ENCODE assay signal across 19 cellular contexts in genomic region chr7:50648570-50649169, GRCh38.
DNase-seq lines count a peak whose midpoint lies in the region; ATAC-seq, FAIRE-seq and TF ChIP-seq lines count a peak whose summit lies in the region.
"Had no signal": no experiment of that assay in that cellular context is flagged by ENCODE, and none has a peak within 500 bp of the region (broad histone marks: within the 10 kb centered on the region; RNA-seq: fewer than 3 reads in every experiment).

No MANE protein-coding gene starts in this region.

- no TSS peak for BruUV-seq in HepG2 (replicated peaks; lab: Mats Ljungman, UMichigan)

- no peak overlapping the region for H3K27ac ChIP-seq in HepG2 (ENCODE audit: extremely low read length, insufficient read depth, low read length)
- no peak overlapping the region for H3K27ac ChIP-seq in right lobe of liver
- H3K27ac ChIP-seq in vagina: no peak overlapping the region
- no peak overlapping the region for H3K27ac ChIP-seq in neuronal stem cell (replicated peaks; ENCODE audit: low read length)
- H3K27ac ChIP-seq: A549 had no signal

- H3K9me3 Mint-ChIP-seq in WTC11: no peaks in the 10 kb centered on the region
- H3K9me3 Mint-ChIP-seq: CD4-positive, alpha-beta T cell had no signal

- TF ChIP-seq CTCF in HepG2 (CRISPR knock-in tag; IDR thresholded peaks at IDR 0.05) (no peak), right lobe of liver (IDR thresholded peaks at IDR 0.05) (no peak), WTC11 (IDR thresholded peaks at IDR 0.05) (no peak), vagina (IDR thresholded peaks at IDR 0.05) (no peak)

- TF ChIP-seq EP300 in HepG2 (IDR thresholded peaks at IDR 0.05; ENCODE audit: low read depth in 2 of 2, low read length in 2 of 2) (no peak), HepG2 (CRISPR knock-in tag; IDR thresholded peaks at IDR 0.05; ENCODE audit: borderline replicate concordance) (no peak)

- no peaks in the 10 kb centered on the region for H3K9me3 ChIP-seq in HepG2 (ENCODE audit: low read length)
- no peaks in the 10 kb centered on the region for H3K9me3 ChIP-seq in right lobe of liver
- no peaks in the 10 kb centered on the region for H3K9me3 ChIP-seq in vagina
- peaks cover 2 to 3% of the 10 kb centered on the region in 2 donors for H3K9me3 ChIP-seq in neuronal stem cell (replicated peaks in 1 of 2; ENCODE audit: control insufficient read depth in 2 of 2, insufficient read depth in 1 of 2, low read depth in 1 of 2, low read length in 2 of 2)
- H3K9me3 ChIP-seq: A549 had no signal

- in situ Hi-C loops in HepG2 (cut with HindIII; ENCODE audit: extremely low pct_ligation_motif_present, low pct_unique_long_range_greater_than_20kb): no loop called here

- ATAC-seq in HepG2 (peak; percentile 64), right lobe of liver (no peak), WTC11 (no peak), left lobe of liver (no peak), GM18867 (IDR thresholded peaks at IDR 0.05; ENCODE audit: unreplicated experiment) (no peak), GM21515 (IDR thresholded peaks at IDR 0.05; ENCODE audit: unreplicated experiment) (no peak)
- ATAC-seq: A549, SK-N-SH treated with all-trans-retinoic acid at 6 μM for 48 hours had no signal

- 0 out of 2 replicates have a peak, but pooled peaks cover 4% of the 10 kb centered on the region for H3K4me1 Mint-ChIP-seq in WTC11

- H3K18ac ChIP-seq in neuronal stem cell (ENCODE audit: low read length): no peak overlapping the region

- no peak overlapping the region for H2BK12ac ChIP-seq in neuronal stem cell (ENCODE audit: low read length)

- peak overlapping the region; percentile 26; the same call in 1 of the 2 replicates for H3K27ac Mint-ChIP-seq in WTC11
- H3K27ac Mint-ChIP-seq: CD4-positive, alpha-beta T cell had no signal

- H3K14ac ChIP-seq in neuronal stem cell (ENCODE audit: low read length): no peak overlapping the region

- 0 out of 2 replicates have a peak overlapping the region, but pooled peaks have one; percentile 1 for H3K4me2 ChIP-seq in HepG2 (ENCODE audit: low read depth, low read length)
- H3K4me2 ChIP-seq in neuronal stem cell (ENCODE audit: insufficient read depth, low read length, poor library complexity, severe bottlenecking): no peak overlapping the region
- H3K4me2 ChIP-seq: A549 had no signal

- H4K91ac ChIP-seq in neuronal stem cell (ENCODE audit: low read depth, low read length, poor library complexity): no peak overlapping the region

- no peak overlapping the region for H3K23ac ChIP-seq in neuronal stem cell (ENCODE audit: low read depth, low read length, poor library complexity)

- H2BK15ac ChIP-seq in neuronal stem cell (ENCODE audit: low read length): no peak overlapping the region

- no peak overlapping the region for H3K4me3 Mint-ChIP-seq in WTC11
- H3K4me3 Mint-ChIP-seq: CD4-positive, alpha-beta T cell had no signal

- H3K36me3 Mint-ChIP-seq in WTC11: peaks cover 14% of the 10 kb centered on the region

- H3K9ac ChIP-seq in HepG2 (ENCODE audit: insufficient read depth, low read depth, low read length): no peak overlapping the region
- H3K9ac ChIP-seq in neuronal stem cell (ENCODE audit: low read depth, low read length, poor library complexity): no peak overlapping the region

- intact Hi-C loops in HepG2 (cut with micrococcal nuclease; ENCODE audit: unreplicated experiment) (no loop called here), right lobe of liver (cut with DNase I) (no loop called here), vagina (cut with DNase I) (no loop called here)

- no peaks in the 10 kb centered on the region for H3K79me1 ChIP-seq in neuronal stem cell (ENCODE audit: low read depth, low read length)

- H4K8ac ChIP-seq in neuronal stem cell (ENCODE audit: low read depth, low read length): no peak overlapping the region

- H3K4me3 ChIP-seq in HepG2 (replicated peaks in 1 of 3; ENCODE audit: insufficient read depth in 1 of 3, low read depth in 2 of 3, low read length in 3 of 3) (no peak overlapping the region), right lobe of liver (no peak overlapping the region), vagina (no peak overlapping the region), neuronal stem cell (ENCODE audit: low read length in 2 of 2) (no peak overlapping the region)
- H3K4me3 ChIP-seq: A549 had no signal

- H3K79me2 ChIP-seq in HepG2 (ENCODE audit: insufficient read depth, low read length): no peaks in the 10 kb centered on the region

- H3K36me3 ChIP-seq in HepG2 (replicated peaks in 1 of 2; ENCODE audit: control insufficient read depth in 1 of 2, insufficient read depth in 2 of 2, low read length in 2 of 2): no peaks in the 10 kb centered on the region
- no peaks in the 10 kb centered on the region for H3K36me3 ChIP-seq in right lobe of liver
- no peaks in the 10 kb centered on the region for H3K36me3 ChIP-seq in vagina
- H3K36me3 ChIP-seq in neuronal stem cell (replicated peaks in 1 of 2; ENCODE audit: control insufficient read depth in 2 of 2, insufficient read depth in 2 of 2, low read length in 2 of 2): peaks cover 0 to 39% of the 10 kb centered on the region in 2 donors

- H3K4me1 ChIP-seq in HepG2 (ENCODE audit: insufficient read depth, low read length): peaks cover 14% of the 10 kb centered on the region
- no peaks in the 10 kb centered on the region for H3K4me1 ChIP-seq in right lobe of liver
- peaks cover 12% of the 10 kb centered on the region for H3K4me1 ChIP-seq in vagina
- H3K4me1 ChIP-seq in neuronal stem cell (ENCODE audit: control insufficient read depth in 2 of 2, insufficient read depth in 1 of 2, low read depth in 1 of 2, low read length in 2 of 2): peaks cover 0 to 10% of the 10 kb centered on the region in 2 donors
- H3K4me1 ChIP-seq: A549 had no signal

- TF ChIP-seq POLR2A in HepG2 (IDR thresholded peaks at IDR 0.05; ENCODE audit: insufficient read depth in 1 of 2, low read depth in 2 of 2, low read length in 2 of 2) (no peak), right lobe of liver (IDR thresholded peaks at IDR 0.05) (no peak), vagina (IDR thresholded peaks at IDR 0.05) (no peak)

- CTCF ChIA-PET in HepG2 (lab: Yijun Ruan, JAX; ENCODE audit: low intra/inter-chr PET ratio, low total read pairs) (no interaction called here), WTC11 (lab: Charles Lee) (interaction anchor here (1.3 kb wide), 1 partner anchor 16 kb away, joined by 4 read pairs; no protein-coding TSS in a partner anchor)

- no peak for TF ChIP-seq RAD21 in HepG2 (CRISPR knock-in tag; IDR thresholded peaks at IDR 0.05)

- no peak overlapping the region for H3K4ac ChIP-seq in neuronal stem cell (ENCODE audit: low read length)

- H3K27me3 ChIP-seq in HepG2 (ENCODE audit: control insufficient read depth in 1 of 2, insufficient read depth in 2 of 2, low read length in 2 of 2) (no peaks in the 10 kb centered on the region), right lobe of liver (no peaks in the 10 kb centered on the region), vagina (no peaks in the 10 kb centered on the region), neuronal stem cell (ENCODE audit: control insufficient read depth in 3 of 3, insufficient read depth in 3 of 3, low read depth in 1 of 3, low read length in 3 of 3) (no peaks in the 10 kb centered on the region)

- 50% methylated on average over 6 of the region's 8 CpGs for WGBS in HepG2 (ENCODE audit: low lambda C conversion rate)
- 86% methylated on average over 3 of the region's 8 CpGs for WGBS in right lobe of liver (ENCODE audit: insufficient coverage, low coverage, low lambda C conversion rate, missing lambda C conversion rate)
- no CpG with 5 or more reads among the region's 8 CpGs for WGBS in neuronal stem cell (ENCODE audit: extremely low coverage in 2 of 2, insufficient read length in 2 of 2, insufficient replicate concordance in 1 of 2), 2 donors

- DNase-seq in HepG2 (ENCODE audit: low spot score) (peak; percentile 53), right lobe of liver (no peak), WTC11 (ENCODE audit: low spot score) (no peak), left lobe of liver (ENCODE audit: low spot score) (peak; percentile 34), vagina (ENCODE audit: extremely low spot score in 2 of 2) (peak; percentile 61 to 83), neuronal stem cell (ENCODE audit: low spot score) (no peak)
- DNase-seq: CD4-positive, alpha-beta T cell; HCEC 1CT; KBM-7; NCI-H1105 treated with DMSO at 0.1 percent for 48 hours; NCI-H1694 treated with DMSO at 0.1 percent for 48 hours; NCI-H2107; NCI-H510A; NCI-H774; SHP77 treated with DMSO at 0.1 percent for 48 hours had no signal

- FAIRE-seq in HepG2 (lab: Jason Lieb, UNC): peak; percentile 8
- FAIRE-seq: A549 had no signal

- POLR2A ChIA-PET in HepG2 (lab: Yijun Ruan, JAX): interaction anchor here (1.3 kb wide), 1 partner anchor 34 kb away, joined by 3 read pairs; no protein-coding TSS in a partner anchor
- POLR2A ChIA-PET in WTC11 (lab: Charles Lee): no interaction called here

- no peak overlapping the region for H2AK5ac ChIP-seq in neuronal stem cell (ENCODE audit: low read depth, low read length)

- no peak overlapping the region for H2BK120ac ChIP-seq in neuronal stem cell (ENCODE audit: low read depth, low read length)

- H3K27me3 Mint-ChIP-seq in WTC11 (ENCODE audit: low read depth): no peaks in the 10 kb centered on the region
- H3K27me3 Mint-ChIP-seq: CD4-positive, alpha-beta T cell had no signal

- no peak overlapping the region for H2AFZ ChIP-seq in HepG2 (ENCODE audit: low read length)
- H2AFZ ChIP-seq in neuronal stem cell (ENCODE audit: low read length): no peak overlapping the region

- no peak overlapping the region for H2BK5ac ChIP-seq in neuronal stem cell (ENCODE audit: low read length)

- H4K20me1 ChIP-seq in HepG2 (ENCODE audit: insufficient read depth, low read length): no peaks in the 10 kb centered on the region

TF ChIP-seq in HepG2, 621 proteins besides CTCF, POLR2A, EP300 and RAD21 (continues in another document):
- TF ChIP-seq ZNF629 (CRISPR knock-in tag; conservative IDR thresholded peaks at IDR 0.05): no peak
- no peak for TF ChIP-seq NKX3-1 (CRISPR knock-in tag; IDR thresholded peaks at IDR 0.05)
- TF ChIP-seq ZNF331 (CRISPR knock-in tag; IDR thresholded peaks at IDR 0.05): no peak
- no peak for TF ChIP-seq ZNF207 (IDR thresholded peaks at IDR 0.05; ENCODE audit: borderline replicate concordance)
- TF ChIP-seq ZNF660 (CRISPR knock-in tag; IDR thresholded peaks at IDR 0.05; ENCODE audit: borderline replicate concordance, low read depth): no peak
- peak; percentile 52 for TF ChIP-seq NR2F6 (IDR thresholded peaks at IDR 0.05)
- no peak for TF ChIP-seq NR2F6 (CRISPR knock-in tag; IDR thresholded peaks at IDR 0.05)

TF ChIP-seq in WTC11, 78 proteins besides CTCF, POLR2A, EP300 and RAD21:
- TF ChIP-seq CREB1 (CRISPR knock-in tag; IDR thresholded peaks at IDR 0.05) (no peak), E2F1 (CRISPR knock-in tag; IDR thresholded peaks at IDR 0.05) (no peak), ZBTB21 (CRISPR knock-in tag; IDR thresholded peaks at IDR 0.05; ENCODE audit: borderline replicate concordance) (no peak)

Comparison
In these comparisons a context has a peak if more than half of its experiments do, and no peak if none do; other contexts are left out.
1. DNase-seq: peak in HepG2 (single experiment), left lobe of liver (single experiment) and vagina (2 of 2); none in right lobe of liver (0 of 3), WTC11 (single experiment) and neuronal stem cell (single experiment).